ENCODE assay signal across 1 cellular context in the genomic region with DNA sequence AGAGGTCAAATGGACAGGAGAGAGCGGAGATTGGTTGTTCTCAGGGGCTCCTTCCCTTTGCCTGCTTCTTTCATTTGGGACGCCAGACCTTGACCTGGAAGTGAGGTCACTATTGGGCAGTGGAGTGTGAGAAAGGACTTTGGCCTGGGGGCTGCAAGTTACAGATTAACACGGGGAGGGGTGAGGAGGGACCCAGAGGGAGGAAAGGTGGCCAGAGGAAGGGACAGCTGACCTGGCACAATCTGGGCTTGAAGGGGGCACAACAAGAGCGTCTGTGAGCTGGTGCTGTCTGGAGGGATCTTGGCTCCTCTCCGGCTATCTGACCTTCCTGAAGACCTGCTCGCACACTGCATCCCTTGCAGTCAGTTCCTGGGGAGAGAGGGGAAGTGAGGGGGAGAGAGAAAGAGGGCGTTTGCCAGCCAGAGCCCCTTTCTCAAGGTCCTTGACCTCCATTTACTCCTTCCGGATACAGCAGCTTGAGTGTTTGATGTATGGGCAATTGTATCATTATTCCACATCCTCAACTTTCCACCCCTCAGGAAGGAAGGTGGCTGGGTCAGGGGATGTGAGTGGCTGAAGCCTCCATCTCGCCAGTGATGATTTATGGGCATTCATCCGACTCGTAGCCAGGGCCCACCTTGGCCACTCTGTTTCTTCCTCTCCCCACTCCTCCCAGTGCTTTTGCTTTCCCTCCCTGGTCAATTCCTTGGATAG.
A peak's percentile ranks its signal among the peaks of the same experiment; 100 is the strongest.
TF ChIP-seq lines count a peak whose summit lies in the region.

No MANE protein-coding gene starts in this region.

TF ChIP-seq in HepG2, 621 proteins besides CTCF, POLR2A, EP300 and RAD21 (continued from another document and continues in another):
- TF ChIP-seq, protein P1, sequence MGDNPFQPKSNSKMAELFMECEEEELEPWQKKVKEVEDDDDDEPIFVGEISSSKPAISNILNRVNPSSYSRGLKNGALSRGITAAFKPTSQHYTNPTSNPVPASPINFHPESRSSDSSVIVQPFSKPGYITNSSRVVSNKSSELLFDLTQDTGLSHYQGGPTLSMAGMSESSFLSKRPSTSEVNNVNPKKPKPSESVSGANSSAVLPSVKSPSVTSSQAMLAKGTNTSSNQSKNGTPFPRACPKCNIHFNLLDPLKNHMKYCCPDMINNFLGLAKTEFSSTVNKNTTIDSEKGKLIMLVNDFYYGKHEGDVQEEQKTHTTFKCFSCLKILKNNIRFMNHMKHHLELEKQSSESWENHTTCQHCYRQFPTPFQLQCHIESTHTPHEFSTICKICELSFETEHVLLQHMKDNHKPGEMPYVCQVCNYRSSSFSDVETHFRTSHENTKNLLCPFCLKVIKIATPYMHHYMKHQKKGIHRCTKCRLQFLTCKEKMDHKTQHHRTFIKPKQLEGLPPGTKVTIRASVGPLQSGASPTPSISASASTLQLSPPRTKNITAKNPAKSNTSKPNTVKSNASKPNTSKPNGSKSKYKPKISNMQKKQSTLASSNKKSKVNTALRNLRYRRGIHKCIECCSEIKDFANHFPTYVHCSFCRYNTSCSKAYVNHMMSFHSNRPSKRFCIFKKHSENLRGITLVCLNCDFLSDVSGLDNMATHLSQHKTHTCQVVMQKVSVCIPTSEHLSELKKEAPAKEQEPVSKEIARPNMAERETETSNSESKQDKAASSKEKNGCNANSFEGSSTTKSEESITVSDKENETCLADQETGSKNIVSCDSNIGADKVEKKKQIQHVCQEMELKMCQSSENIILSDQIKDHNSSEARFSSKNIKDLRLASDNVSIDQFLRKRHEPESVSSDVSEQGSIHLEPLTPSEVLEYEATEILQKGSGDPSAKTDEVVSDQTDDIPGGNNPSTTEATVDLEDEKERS (CRISPR knock-in tag; IDR thresholded peaks at IDR 0.05) = no peak
- TF ChIP-seq ZNF24 (IDR thresholded peaks at IDR 0.05) (no peak), TRIM24 (CRISPR knock-in tag; IDR thresholded peaks at IDR 0.05) (no peak), ZFX (CRISPR knock-in tag; IDR thresholded peaks at IDR 0.05; ENCODE audit: low read depth) (no peak), KLF15 (CRISPR knock-in tag; IDR thresholded peaks at IDR 0.05; ENCODE audit: borderline replicate concordance) (no peak), SMAD3 (CRISPR knock-in tag; IDR thresholded peaks at IDR 0.05) (no peak), NR1H2 (CRISPR knock-in tag; IDR thresholded peaks at IDR 0.05; ENCODE audit: borderline replicate concordance, low read depth) (no peak), SIN3B (IDR thresholded peaks at IDR 0.05; ENCODE audit: low read length) (no peak), ZNF441 (CRISPR knock-in tag; IDR thresholded peaks at IDR 0.05; ENCODE audit: borderline replicate concordance) (no peak), ZNF558 (CRISPR knock-in tag; IDR thresholded peaks at IDR 0.05; ENCODE audit: borderline replicate concordance) (no peak), CHCHD3 (CRISPR knock-in tag; IDR thresholded peaks at IDR 0.05) (no peak), HNF4A (CRISPR knock-in tag; IDR thresholded peaks at IDR 0.05) (peak; percentile 96), ZNF180 (CRISPR knock-in tag; IDR thresholded peaks at IDR 0.05; ENCODE audit: borderline replicate concordance, low read depth) (no peak), ZNF709 (CRISPR knock-in tag; IDR thresholded peaks at IDR 0.05) (no peak), MLLT10 (CRISPR knock-in tag; IDR thresholded peaks at IDR 0.05) (no peak), ZBTB26 (CRISPR knock-in tag; IDR thresholded peaks at IDR 0.05; ENCODE audit: borderline replicate concordance) (no peak), ZNF605 (CRISPR knock-in tag; IDR thresholded peaks at IDR 0.05) (peak; percentile 29; the same call in 1 of the 2 replicates), ZNF773 (CRISPR knock-in tag; IDR thresholded peaks at IDR 0.05; ENCODE audit: borderline replicate concordance) (no peak), PBX3 (CRISPR knock-in tag; IDR thresholded peaks at IDR 0.05; ENCODE audit: borderline replicate concordance) (no peak), ZNF557 (CRISPR knock-in tag; IDR thresholded peaks at IDR 0.05) (no peak), ZNF609 (CRISPR knock-in tag; IDR thresholded peaks at IDR 0.05; ENCODE audit: borderline replicate concordance) (peak; percentile 31; the same call in 1 of the 2 replicates)
- TF ChIP-seq, protein P2, sequence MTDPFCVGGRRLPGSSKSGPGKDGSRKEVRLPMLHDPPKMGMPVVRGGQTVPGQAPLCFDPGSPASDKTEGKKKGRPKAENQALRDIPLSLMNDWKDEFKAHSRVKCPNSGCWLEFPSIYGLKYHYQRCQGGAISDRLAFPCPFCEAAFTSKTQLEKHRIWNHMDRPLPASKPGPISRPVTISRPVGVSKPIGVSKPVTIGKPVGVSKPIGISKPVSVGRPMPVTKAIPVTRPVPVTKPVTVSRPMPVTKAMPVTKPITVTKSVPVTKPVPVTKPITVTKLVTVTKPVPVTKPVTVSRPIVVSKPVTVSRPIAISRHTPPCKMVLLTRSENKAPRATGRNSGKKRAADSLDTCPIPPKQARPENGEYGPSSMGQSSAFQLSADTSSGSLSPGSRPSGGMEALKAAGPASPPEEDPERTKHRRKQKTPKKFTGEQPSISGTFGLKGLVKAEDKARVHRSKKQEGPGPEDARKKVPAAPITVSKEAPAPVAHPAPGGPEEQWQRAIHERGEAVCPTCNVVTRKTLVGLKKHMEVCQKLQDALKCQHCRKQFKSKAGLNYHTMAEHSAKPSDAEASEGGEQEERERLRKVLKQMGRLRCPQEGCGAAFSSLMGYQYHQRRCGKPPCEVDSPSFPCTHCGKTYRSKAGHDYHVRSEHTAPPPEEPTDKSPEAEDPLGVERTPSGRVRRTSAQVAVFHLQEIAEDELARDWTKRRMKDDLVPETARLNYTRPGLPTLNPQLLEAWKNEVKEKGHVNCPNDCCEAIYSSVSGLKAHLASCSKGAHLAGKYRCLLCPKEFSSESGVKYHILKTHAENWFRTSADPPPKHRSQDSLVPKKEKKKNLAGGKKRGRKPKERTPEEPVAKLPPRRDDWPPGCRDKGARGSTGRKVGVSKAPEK (CRISPR knock-in tag; IDR thresholded peaks at IDR 0.05; ENCODE audit: borderline replicate concordance) = no peak
- TF ChIP-seq, protein P3, sequence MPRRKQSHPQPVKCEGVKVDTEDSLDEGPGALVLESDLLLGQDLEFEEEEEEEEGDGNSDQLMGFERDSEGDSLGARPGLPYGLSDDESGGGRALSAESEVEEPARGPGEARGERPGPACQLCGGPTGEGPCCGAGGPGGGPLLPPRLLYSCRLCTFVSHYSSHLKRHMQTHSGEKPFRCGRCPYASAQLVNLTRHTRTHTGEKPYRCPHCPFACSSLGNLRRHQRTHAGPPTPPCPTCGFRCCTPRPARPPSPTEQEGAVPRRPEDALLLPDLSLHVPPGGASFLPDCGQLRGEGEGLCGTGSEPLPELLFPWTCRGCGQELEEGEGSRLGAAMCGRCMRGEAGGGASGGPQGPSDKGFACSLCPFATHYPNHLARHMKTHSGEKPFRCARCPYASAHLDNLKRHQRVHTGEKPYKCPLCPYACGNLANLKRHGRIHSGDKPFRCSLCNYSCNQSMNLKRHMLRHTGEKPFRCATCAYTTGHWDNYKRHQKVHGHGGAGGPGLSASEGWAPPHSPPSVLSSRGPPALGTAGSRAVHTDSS (CRISPR knock-in tag; conservative IDR thresholded peaks at IDR 0.05) = no peak
- TF ChIP-seq, protein P4, sequence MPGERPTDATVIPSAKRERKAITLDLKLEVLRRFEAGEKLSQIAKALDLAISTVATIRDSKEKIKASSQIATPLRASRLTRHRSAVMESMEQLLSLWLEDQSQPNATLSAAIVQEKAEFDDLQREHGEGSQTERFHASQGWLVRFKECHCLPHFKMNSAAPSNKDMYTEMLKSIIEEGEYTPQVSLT (CRISPR knock-in tag; IDR thresholded peaks at IDR 0.05; ENCODE audit: borderline replicate concordance, low read depth) = no peak
- TF ChIP-seq, protein P5, sequence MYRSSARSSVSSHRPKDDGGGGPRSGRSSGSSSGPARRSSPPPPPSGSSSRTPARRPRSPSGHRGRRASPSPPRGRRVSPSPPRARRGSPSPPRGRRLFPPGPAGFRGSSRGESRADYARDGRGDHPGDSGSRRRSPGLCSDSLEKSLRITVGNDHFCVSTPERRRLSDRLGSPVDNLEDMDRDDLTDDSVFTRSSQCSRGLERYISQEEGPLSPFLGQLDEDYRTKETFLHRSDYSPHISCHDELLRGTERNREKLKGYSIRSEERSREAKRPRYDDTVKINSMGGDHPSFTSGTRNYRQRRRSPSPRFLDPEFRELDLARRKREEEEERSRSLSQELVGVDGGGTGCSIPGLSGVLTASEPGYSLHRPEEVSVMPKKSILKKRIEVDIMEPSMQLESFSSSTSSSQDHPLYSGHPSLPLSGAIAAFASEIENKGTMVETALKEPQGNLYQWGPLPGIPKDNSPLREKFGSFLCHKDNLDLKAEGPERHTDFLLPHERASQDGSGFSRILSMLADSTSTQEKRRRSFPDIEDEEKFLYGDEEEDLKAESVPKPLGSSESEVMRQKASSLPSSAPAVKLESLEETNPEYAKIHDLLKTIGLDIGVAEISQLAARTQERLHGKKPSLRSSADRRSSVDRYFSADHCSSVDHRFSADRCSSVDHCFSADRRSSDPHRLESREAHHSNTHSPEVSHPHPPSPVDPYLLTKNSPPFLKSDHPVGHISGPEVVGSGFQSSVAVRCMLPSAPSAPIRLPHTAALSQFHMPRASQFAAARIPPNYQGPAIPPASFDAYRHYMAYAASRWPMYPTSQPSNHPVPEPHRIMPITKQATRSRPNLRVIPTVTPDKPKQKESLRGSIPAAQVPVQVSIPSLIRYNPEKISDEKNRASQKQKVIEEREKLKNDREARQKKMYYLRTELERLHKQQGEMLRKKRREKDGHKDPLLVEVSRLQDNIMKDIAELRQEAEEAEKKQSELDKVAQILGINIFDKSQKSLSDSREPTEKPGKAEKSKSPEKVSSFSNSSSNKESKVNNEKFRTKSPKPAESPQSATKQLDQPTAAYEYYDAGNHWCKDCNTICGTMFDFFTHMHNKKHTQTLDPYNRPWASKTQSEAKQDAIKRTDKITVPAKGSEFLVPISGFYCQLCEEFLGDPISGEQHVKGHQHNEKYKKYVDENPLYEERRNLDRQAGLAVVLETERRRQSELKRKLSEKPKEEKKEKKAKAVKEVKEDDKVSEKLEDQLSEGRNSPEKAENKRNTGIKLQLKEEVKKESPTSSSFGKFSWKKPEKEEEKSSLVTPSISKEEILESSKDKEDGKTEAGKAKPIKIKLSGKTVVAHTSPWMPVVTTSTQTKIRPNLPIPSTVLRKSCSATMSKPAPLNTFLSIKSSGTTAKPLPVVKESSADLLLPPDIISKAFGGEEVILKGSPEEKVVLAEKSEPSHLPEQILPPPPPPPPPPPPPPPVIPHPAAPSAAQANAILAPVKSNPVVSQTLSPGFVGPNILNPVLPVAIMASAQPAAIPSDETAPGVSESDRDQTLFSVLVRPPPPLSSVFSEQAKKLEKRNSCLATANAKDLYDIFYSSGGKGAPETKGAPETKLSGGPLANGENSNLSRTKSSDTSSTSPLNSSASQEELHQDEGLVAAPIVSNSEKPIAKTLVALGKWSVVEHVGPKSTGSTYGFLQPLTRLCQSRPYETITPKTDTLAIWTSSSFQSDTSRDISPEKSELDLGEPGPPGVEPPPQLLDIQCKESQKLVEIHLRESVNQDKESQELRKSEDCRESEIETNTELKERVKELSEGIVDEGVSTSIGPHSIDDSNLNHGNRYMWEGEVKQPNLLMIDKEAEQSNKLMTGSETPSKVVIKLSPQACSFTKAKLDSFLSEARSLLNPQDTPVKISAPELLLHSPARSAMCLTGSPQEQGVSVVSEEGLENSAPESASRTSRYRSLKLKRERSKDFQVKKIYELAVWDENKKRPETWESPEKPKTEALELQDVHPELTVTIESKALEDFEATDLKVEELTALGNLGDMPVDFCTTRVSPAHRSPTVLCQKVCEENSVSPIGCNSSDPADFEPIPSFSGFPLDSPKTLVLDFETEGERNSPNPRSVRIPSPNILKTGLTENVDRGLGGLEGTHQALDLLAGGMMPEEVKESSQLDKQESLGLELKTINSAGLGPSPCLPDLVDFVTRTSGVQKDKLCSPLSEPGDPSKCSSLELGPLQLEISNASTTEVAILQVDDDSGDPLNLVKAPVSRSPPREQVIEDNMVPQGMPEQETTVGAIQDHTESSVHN (CRISPR knock-in tag; IDR thresholded peaks at IDR 0.05) = no peak
